In the genomic region with DNA sequence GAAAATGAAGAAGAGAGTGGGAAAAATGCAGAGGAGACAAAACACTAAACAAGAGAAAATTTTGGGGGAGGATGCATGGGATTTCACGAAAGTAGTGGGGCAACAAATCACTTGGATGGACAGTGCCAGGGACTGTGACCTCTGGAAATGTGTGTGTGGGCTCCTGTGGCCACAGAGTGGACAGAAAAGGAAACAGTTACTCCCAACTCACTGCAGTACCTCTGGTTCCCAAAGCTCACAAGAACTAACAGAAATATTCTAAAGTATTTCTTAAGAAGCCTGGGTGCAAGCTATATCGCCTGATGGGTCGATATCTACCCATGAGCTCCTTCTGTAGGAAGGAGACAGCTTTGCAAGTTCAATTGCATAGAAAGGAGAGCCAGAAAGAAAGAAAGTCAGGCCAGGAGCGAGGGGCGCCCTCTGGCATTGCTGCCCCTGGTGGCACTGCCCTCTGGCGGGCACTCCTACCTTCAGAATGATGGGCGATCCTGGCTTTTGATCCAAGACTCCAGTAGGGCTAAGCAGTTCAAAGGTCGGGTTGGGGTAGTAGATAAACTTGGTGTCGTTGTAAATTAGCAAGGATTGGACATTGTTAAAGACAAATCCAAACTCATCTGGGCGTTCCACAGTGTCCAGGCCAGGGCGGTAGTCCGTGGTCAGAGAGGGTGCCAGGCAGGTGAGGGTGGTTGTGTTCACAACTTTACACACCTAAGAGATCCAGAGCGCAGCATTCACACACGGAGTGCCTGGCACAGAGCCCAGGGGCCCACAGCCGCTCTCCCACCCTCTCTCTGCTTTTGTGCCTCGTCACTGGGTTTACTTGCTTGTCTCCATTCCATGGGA, we compare ENCODE assay signal across 15 cellular contexts.
DNase-seq lines count a peak whose midpoint lies in the region; TF ChIP-seq lines count a peak whose summit lies in the region.
"Had no signal": no experiment of that assay in that cellular context is flagged by ENCODE, and none has a peak within 500 bp of the region (broad histone marks: within the 10 kb centered on the region; RNA-seq: fewer than 3 reads in every experiment).

No MANE protein-coding gene starts in this region.

- H3K4me3 ChIP-seq in H7 (ENCODE audit: insufficient read depth, low read depth, low read length) (no peak overlapping the region), uterus (no peak overlapping the region)

- peaks cover 31% of the 10 kb centered on the region for H3K4me1 Mint-ChIP-seq in type B pancreatic cell (ENCODE audit: unreplicated experiment)

- H3K27me3 ChIP-seq in H7 (ENCODE audit: control insufficient read depth, insufficient read depth, low read length) (no peaks in the 10 kb centered on the region), uterus (no peaks in the 10 kb centered on the region)

- H3K4me1 ChIP-seq in uterus = peaks cover 0 to 6% of the 10 kb centered on the region in 2 donors

- no peaks in the 10 kb centered on the region for H3K36me3 ChIP-seq in H7 (replicated peaks; ENCODE audit: control insufficient read depth, insufficient read depth, low read length)
- no peaks in the 10 kb centered on the region for H3K36me3 ChIP-seq in uterus

- no peak overlapping the region for H3K4me3 Mint-ChIP-seq in type B pancreatic cell

- peak overlapping the region; percentile 64 to 80 for H3K27ac ChIP-seq in uterus

- TF ChIP-seq POLR2A in uterus (IDR thresholded peaks at IDR 0.05) = no peak

- H3K9me3 Mint-ChIP-seq in type B pancreatic cell = no peaks in the 10 kb centered on the region
- H3K9me3 Mint-ChIP-seq: naive thymus-derived CD4-positive, alpha-beta T cell had no signal

- no peaks in the 10 kb centered on the region for H3K27me3 Mint-ChIP-seq in type B pancreatic cell

- intact Hi-C loops in uterus (cut with DNase I; ENCODE audit: low total_unique reads) = no loop called here

- TF ChIP-seq CTCF in uterus (IDR thresholded peaks at IDR 0.05) = no peak
- TF ChIP-seq CTCF in type B pancreatic cell (conservative IDR thresholded peaks at IDR 0.05) = no peak

- H3K9me3 ChIP-seq in uterus = no peaks in the 10 kb centered on the region

- peak; percentile 67 for DNase-seq in H7
- DNase-seq in RPMI8226 = peak; percentile 71
- DNase-seq in kidney tubule cell (ENCODE audit: low spot score) = peak; percentile 13
- no peak for DNase-seq in uterus
- DNase-seq in hepatic stellate cell (ENCODE audit: low spot score) = no peak
- no peak for DNase-seq in type B pancreatic cell (ENCODE audit: extremely low spot score, unreplicated experiment)
- DNase-seq in C1 segment of cervical spinal cord (lab: John Stamatoyannopoulos, UW) = no peak
- DNase-seq: activated CD8-positive, alpha-beta memory T cell treated with anti-CD3 and anti-CD28 coated beads for 24 hours; activated gamma-delta T cell treated with Interleukin-2 at 50 U/mL for 16 hours; central memory CD4-positive, alpha-beta T cell; left cardiac atrium; naive thymus-derived CD4-positive, alpha-beta T cell; NCI-H774; SHP77 treated with DMSO at 0.1 percent for 48 hours; stimulated activated naive CD8-positive, alpha-beta T cell treated with anti-CD3 and anti-CD28 coated beads, Interleukin-15, Interleukin-2, amounts not matched to agents 100 U/mL and 50 U/mL, for 24 hours had no signal

- H3K27ac Mint-ChIP-seq in type B pancreatic cell = no peak overlapping the region
- H3K27ac Mint-ChIP-seq: naive thymus-derived CD4-positive, alpha-beta T cell had no signal

- peaks cover 63% of the 10 kb centered on the region for H3K36me3 Mint-ChIP-seq in type B pancreatic cell
- H3K36me3 Mint-ChIP-seq: naive thymus-derived CD4-positive, alpha-beta T cell had no signal

Comparison
In these comparisons a context has a peak if more than half of its experiments do, and no peak if none do; other contexts are left out.
1. DNase-seq: peak in H7 (single experiment), RPMI8226 (single experiment) and kidney tubule cell (single experiment); none in uterus (0 of 2), hepatic stellate cell (single experiment), type B pancreatic cell (single experiment) and C1 segment of cervical spinal cord (0 of 14).